ENCODE assay signal across 9 cellular contexts in the genomic region with DNA sequence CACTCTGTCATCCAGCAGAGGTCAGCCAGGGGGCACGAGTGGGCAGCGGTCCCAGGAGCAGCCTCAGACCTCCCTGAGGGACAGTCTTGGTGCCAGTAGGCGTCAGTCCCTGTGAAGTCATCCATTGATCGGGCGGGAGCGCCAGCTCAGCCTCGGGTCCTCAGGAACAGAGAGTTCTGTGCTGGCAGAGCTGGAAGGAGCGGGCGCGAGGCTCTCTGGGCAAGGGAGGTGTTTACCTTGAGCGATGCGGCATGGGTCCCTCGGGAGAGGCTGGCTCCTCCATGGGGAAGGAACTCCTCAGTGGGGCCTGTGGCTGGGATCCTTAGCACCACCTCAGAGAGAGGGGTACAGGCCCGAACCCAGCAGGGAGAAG.
DNase-seq lines count a peak whose midpoint lies in the region; ATAC-seq lines count a peak whose summit lies in the region.
"Had no signal": no experiment of that assay in that cellular context is flagged by ENCODE, and none has a peak within 500 bp of the region (broad histone marks: within the 10 kb centered on the region; RNA-seq: fewer than 3 reads in every experiment).

No MANE protein-coding gene starts in this region.

- peak overlapping the region; percentile 16 for H3K4me3 Mint-ChIP-seq in activated naive CD8-positive, alpha-beta T cell treated with anti-CD3 and anti-CD28 coated beads, Interleukin-2, amount 10 ng/mL, durations not matched to agents 7 days and 5 days
- no peak overlapping the region for H3K4me3 Mint-ChIP-seq in activated naive CD8-positive, alpha-beta T cell treated with anti-CD3 and anti-CD28 coated beads for 36 hours
- H3K4me3 Mint-ChIP-seq in dendritic cell treated with granulocyte-macrophage colony-stimulating factor and Interleukin-4, amounts not matched to agents 40 ng/mL and 50 ng/mL, for 4 days: peak overlapping the region; percentile 10
- peak overlapping the region in 7 of 8 donors; percentile 46 to 88 (median 73) for H3K4me3 Mint-ChIP-seq in naive B cell

- DNase-seq in activated naive CD8-positive, alpha-beta T cell treated with anti-CD3 and anti-CD28 coated beads, Interleukin-2, amount 10 ng/mL, durations not matched to agents 7 days and 5 days: no peak
- no peak for DNase-seq in activated naive CD8-positive, alpha-beta T cell treated with anti-CD3 and anti-CD28 coated beads for 36 hours
- DNase-seq in naive B cell (no peak), NCI-H524 treated with DMSO at 0.1 percent for 48 hours (lab: John Stamatoyannopoulos, UW) (no peak), NCI-H2029 treated with DMSO at 0.1 percent for 48 hours (lab: John Stamatoyannopoulos, UW) (no peak), HuH-7.5 (ENCODE audit: low spot score) (no peak)
- DNase-seq: SHP77 had no signal

- no peaks in the 10 kb centered on the region for H3K4me1 ChIP-seq in urinary bladder (ENCODE audit: insufficient read depth)

- H3K4me1 Mint-ChIP-seq in activated naive CD8-positive, alpha-beta T cell treated with anti-CD3 and anti-CD28 coated beads, Interleukin-2, amount 10 ng/mL, durations not matched to agents 7 days and 5 days: peaks cover 68% of the 10 kb centered on the region
- peaks cover 68% of the 10 kb centered on the region for H3K4me1 Mint-ChIP-seq in activated naive CD8-positive, alpha-beta T cell treated with anti-CD3 and anti-CD28 coated beads for 36 hours
- H3K4me1 Mint-ChIP-seq in dendritic cell treated with granulocyte-macrophage colony-stimulating factor and Interleukin-4, amounts not matched to agents 40 ng/mL and 50 ng/mL, for 4 days (ENCODE audit: low read depth): peaks cover 86% of the 10 kb centered on the region
- H3K4me1 Mint-ChIP-seq in naive B cell: peaks cover 73 to 84% (median 83%) of the 10 kb centered on the region in 3 donors

- H3K4me3 ChIP-seq in urinary bladder (ENCODE audit: low read depth, low read length): no peak overlapping the region

- peak overlapping the region; percentile 51 for H3K27ac ChIP-seq in urinary bladder (ENCODE audit: low read depth)

- no peaks in the 10 kb centered on the region for H3K27me3 Mint-ChIP-seq in activated naive CD8-positive, alpha-beta T cell treated with anti-CD3 and anti-CD28 coated beads, Interleukin-2, amount 10 ng/mL, durations not matched to agents 7 days and 5 days
- no peaks in the 10 kb centered on the region for H3K27me3 Mint-ChIP-seq in activated naive CD8-positive, alpha-beta T cell treated with anti-CD3 and anti-CD28 coated beads for 36 hours
- H3K27me3 Mint-ChIP-seq in dendritic cell treated with granulocyte-macrophage colony-stimulating factor and Interleukin-4, amounts not matched to agents 40 ng/mL and 50 ng/mL, for 4 days: no peaks in the 10 kb centered on the region
- no peaks in the 10 kb centered on the region for H3K27me3 Mint-ChIP-seq in naive B cell

- POLR2A ChIA-PET in activated naive CD8-positive, alpha-beta T cell treated with anti-CD3 and anti-CD28 coated beads, Interleukin-2, amount 10 ng/mL, durations not matched to agents 7 days and 5 days (lab: Charles Lee): interaction anchor here (2.3 kb wide), 1 partner anchor 40 kb away, joined by 7 read pairs; no protein-coding TSS in a partner anchor

- no peaks in the 10 kb centered on the region for H3K36me3 ChIP-seq in urinary bladder (ENCODE audit: insufficient read depth)

- H3K27ac Mint-ChIP-seq in activated naive CD8-positive, alpha-beta T cell treated with anti-CD3 and anti-CD28 coated beads, Interleukin-2, amount 10 ng/mL, durations not matched to agents 7 days and 5 days: peak overlapping the region; percentile 71
- H3K27ac Mint-ChIP-seq in activated naive CD8-positive, alpha-beta T cell treated with anti-CD3 and anti-CD28 coated beads for 36 hours: no peak overlapping the region
- peak overlapping the region; percentile 87 for H3K27ac Mint-ChIP-seq in dendritic cell treated with granulocyte-macrophage colony-stimulating factor and Interleukin-4, amounts not matched to agents 40 ng/mL and 50 ng/mL, for 4 days
- H3K27ac Mint-ChIP-seq in naive B cell: peak overlapping the region; percentile 67 to 96 (median 86)

- WGBS in urinary bladder: 62% methylated on average over 14 of the region's 14 CpGs

- intact Hi-C loops in dendritic cell treated with granulocyte-macrophage colony-stimulating factor and Interleukin-4, amounts not matched to agents 40 ng/mL and 50 ng/mL, for 4 days (cut with micrococcal nuclease): no loop called here

- ATAC-seq in activated naive CD8-positive, alpha-beta T cell treated with anti-CD3 and anti-CD28 coated beads, Interleukin-2, amount 10 ng/mL, durations not matched to agents 7 days and 5 days (ENCODE audit: low read depth): no peak
- ATAC-seq in naive B cell (ENCODE audit: low read depth in 2 of 2): no peak

- no peaks in the 10 kb centered on the region for H3K9me3 Mint-ChIP-seq in activated naive CD8-positive, alpha-beta T cell treated with anti-CD3 and anti-CD28 coated beads, Interleukin-2, amount 10 ng/mL, durations not matched to agents 7 days and 5 days
- no peaks in the 10 kb centered on the region for H3K9me3 Mint-ChIP-seq in activated naive CD8-positive, alpha-beta T cell treated with anti-CD3 and anti-CD28 coated beads for 36 hours
- H3K9me3 Mint-ChIP-seq in dendritic cell treated with granulocyte-macrophage colony-stimulating factor and Interleukin-4, amounts not matched to agents 40 ng/mL and 50 ng/mL, for 4 days: no peaks in the 10 kb centered on the region
- no peaks in the 10 kb centered on the region for H3K9me3 Mint-ChIP-seq in naive B cell

- peaks cover 1% of the 10 kb centered on the region for H3K36me3 Mint-ChIP-seq in activated naive CD8-positive, alpha-beta T cell treated with anti-CD3 and anti-CD28 coated beads, Interleukin-2, amount 10 ng/mL, durations not matched to agents 7 days and 5 days
- H3K36me3 Mint-ChIP-seq in activated naive CD8-positive, alpha-beta T cell treated with anti-CD3 and anti-CD28 coated beads for 36 hours: peaks cover 13% of the 10 kb centered on the region
- H3K36me3 Mint-ChIP-seq in dendritic cell treated with granulocyte-macrophage colony-stimulating factor and Interleukin-4, amounts not matched to agents 40 ng/mL and 50 ng/mL, for 4 days (ENCODE audit: low read depth): peaks cover 33% of the 10 kb centered on the region
- H3K36me3 Mint-ChIP-seq in naive B cell: no peaks in the 10 kb centered on the region
